Comparison of ENCODE assay signal across 28 cellular contexts in genomic region chr2:117738991-117739839, GRCh38.
"Had no signal": no experiment of that assay in that cellular context is flagged by ENCODE, and none has a peak within 500 bp of the region (broad histone marks: within the 10 kb centered on the region; RNA-seq: fewer than 3 reads in every experiment).

No MANE protein-coding gene starts in this region.

- DNase-seq: activated B cell treated with CpG ODN at 0.5 μM for 24 hours; activated CD4-positive, alpha-beta T cell treated with anti-CD3 and anti-CD28 coated beads for 1 hour; activated CD4-positive, alpha-beta T cell treated with anti-CD3 and anti-CD28 coated beads, Interleukin-2, amount 10 ng/mL, durations not matched to agents 24 days and 14 days; activated CD4-positive, alpha-beta T cell treated with anti-CD3 and anti-CD28 coated beads, Interleukin-2, amount 50 U/mL, for 48 hours; activated CD8-positive, alpha-beta memory T cell treated with anti-CD3 and anti-CD28 coated beads, Interleukin-2, amount 10 ng/mL, durations not matched to agents 7 days and 5 days; activated effector memory CD4-positive, alpha-beta T cell treated with Interleukin-2 at 50 U/mL for 16 hours; activated naive CD4-positive, alpha-beta T cell; activated T-cell treated with anti-CD3 and anti-CD28 coated beads, Interleukin-2, amount 50 U/mL, for 24 hours; amniotic stem cell; body of pancreas; central memory CD4-positive, alpha-beta T cell; MG63; NCI-H1105; NCI-H1436 treated with DMSO at 0.1 percent for 48 hours; NCI-H187; NCI-H2081; NCI-H446; NCI-H524; T-cell; T-helper 2 cell; T1000 had no signal

- FAIRE-seq: TTC549 had no signal

- H3K9me3 ChIP-seq: ascending aorta, body of pancreas, MG63 had no signal

- H3K36me3 Mint-ChIP-seq: activated CD8-positive, alpha-beta memory T cell treated with anti-CD3 and anti-CD28 coated beads, Interleukin-2, amount 10 ng/mL, durations not matched to agents 7 days and 5 days; activated naive CD4-positive, alpha-beta T cell treated with anti-CD3 and anti-CD28 coated beads, Interleukin-2, amount 50 U/mL, for 24 hours; T-cell had no signal

- H3K27ac Mint-ChIP-seq: activated B cell treated with CpG ODN at 0.5 μM for 24 hours; activated CD4-positive, alpha-beta T cell treated with anti-CD3 and anti-CD28 coated beads, Interleukin-2, amount 10 ng/mL, durations not matched to agents 24 days and 14 days; activated CD8-positive, alpha-beta memory T cell treated with anti-CD3 and anti-CD28 coated beads, Interleukin-2, amount 10 ng/mL, durations not matched to agents 7 days and 5 days; activated naive CD4-positive, alpha-beta T cell treated with anti-CD3 and anti-CD28 coated beads, Interleukin-2, amount 50 U/mL, for 24 hours; activated T-cell treated with anti-CD3 and anti-CD28 coated beads, Interleukin-2, amount 50 U/mL, for 24 hours; activated T-helper 1 cell treated with anti-CD3 and anti-CD28 coated beads, Interleukin-12 subunit alpha, Interleukin-12 subunit beta, Interleukin-2, Interleukin-4 antibody, amounts not matched to agents 30 ng/mL and 10 ng/mL and 1 ng/mL, durations not matched to agents 14 hours and 24 hours and 36 hours; T-cell had no signal

- H3K27ac ChIP-seq: ascending aorta, body of pancreas, coronary artery, SK-N-MC had no signal

- H3K36me3 ChIP-seq: ascending aorta, MG63 had no signal

- H3K9me3 Mint-ChIP-seq: activated B cell treated with CpG ODN at 0.5 μM for 24 hours; activated CD4-positive, alpha-beta T cell treated with anti-CD3 and anti-CD28 coated beads, Interleukin-2, amount 10 ng/mL, durations not matched to agents 24 days and 14 days; activated naive CD4-positive, alpha-beta T cell treated with anti-CD3 and anti-CD28 coated beads, Interleukin-2, amount 50 U/mL, for 24 hours; activated T-cell treated with anti-CD3 and anti-CD28 coated beads, Interleukin-2, amount 50 U/mL, for 24 hours; activated T-helper 1 cell treated with anti-CD3 and anti-CD28 coated beads, Interleukin-12 subunit alpha, Interleukin-12 subunit beta, Interleukin-2, Interleukin-4 antibody, amounts not matched to agents 30 ng/mL and 10 ng/mL and 1 ng/mL, durations not matched to agents 14 hours and 24 hours and 36 hours; T-cell had no signal

- H3K4me3 ChIP-seq: ascending aorta, body of pancreas, coronary artery, MG63, SK-N-MC had no signal

- H3K4me1 Mint-ChIP-seq: activated B cell treated with CpG ODN at 0.5 μM for 24 hours; activated CD4-positive, alpha-beta T cell treated with anti-CD3 and anti-CD28 coated beads, Interleukin-2, amount 10 ng/mL, durations not matched to agents 24 days and 14 days; activated CD8-positive, alpha-beta memory T cell treated with anti-CD3 and anti-CD28 coated beads, Interleukin-2, amount 10 ng/mL, durations not matched to agents 7 days and 5 days; activated naive CD4-positive, alpha-beta T cell treated with anti-CD3 and anti-CD28 coated beads, Interleukin-2, amount 50 U/mL, for 24 hours; T-cell had no signal

- H3K4me1 ChIP-seq: ascending aorta, body of pancreas had no signal

- H3K27me3 ChIP-seq: ascending aorta, body of pancreas, MG63 had no signal

- H3K27me3 Mint-ChIP-seq: activated CD4-positive, alpha-beta T cell treated with anti-CD3 and anti-CD28 coated beads, Interleukin-2, amount 10 ng/mL, durations not matched to agents 24 days and 14 days; activated CD8-positive, alpha-beta memory T cell treated with anti-CD3 and anti-CD28 coated beads, Interleukin-2, amount 10 ng/mL, durations not matched to agents 7 days and 5 days had no signal

- H3K4me3 Mint-ChIP-seq: activated B cell treated with CpG ODN at 0.5 μM for 24 hours; activated CD4-positive, alpha-beta T cell treated with anti-CD3 and anti-CD28 coated beads, Interleukin-2, amount 10 ng/mL, durations not matched to agents 24 days and 14 days; activated CD8-positive, alpha-beta memory T cell treated with anti-CD3 and anti-CD28 coated beads, Interleukin-2, amount 10 ng/mL, durations not matched to agents 7 days and 5 days; activated naive CD4-positive, alpha-beta T cell treated with anti-CD3 and anti-CD28 coated beads, Interleukin-2, amount 50 U/mL, for 24 hours; activated T-cell treated with anti-CD3 and anti-CD28 coated beads, Interleukin-2, amount 50 U/mL, for 24 hours; activated T-helper 1 cell treated with anti-CD3 and anti-CD28 coated beads, Interleukin-12 subunit alpha, Interleukin-12 subunit beta, Interleukin-2, Interleukin-4 antibody, amounts not matched to agents 30 ng/mL and 10 ng/mL and 1 ng/mL, durations not matched to agents 14 hours and 24 hours and 36 hours; T-cell had no signal

- ATAC-seq: activated CD8-positive, alpha-beta memory T cell treated with anti-CD3 and anti-CD28 coated beads, Interleukin-2, amount 10 ng/mL, durations not matched to agents 7 days and 5 days; body of pancreas; Right ventricle myocardium inferior; T-cell had no signal
